Comparison of ENCODE assay signal across 9 cellular contexts in genomic region chr7:158809596-158809995, GRCh38. TPM values are rescaled to one million over a fixed set of nuclear protein-coding genes. Genes with fewer than 3 reads are reported as not detected.
DNase-seq lines count a peak whose midpoint lies in the region; ATAC-seq and TF ChIP-seq lines count a peak whose summit lies in the region.
"Had no signal": no experiment of that assay in that cellular context is flagged by ENCODE, and none has a peak within 500 bp of the region (broad histone marks: within the 10 kb centered on the region; RNA-seq: fewer than 3 reads in every experiment).

No MANE protein-coding gene starts in this region.

- H3K27me3 ChIP-seq in IMR-90 (ENCODE audit: control insufficient read depth, insufficient read depth, low read length): no peaks in the 10 kb centered on the region

- peaks cover 10% of the 10 kb centered on the region for H3K4me1 ChIP-seq in IMR-90 (ENCODE audit: control insufficient read depth, insufficient read depth, low read length)

- H3K23ac ChIP-seq in IMR-90 (ENCODE audit: low read depth, low read length): no peak overlapping the region

- no peak overlapping the region for H4K91ac ChIP-seq in IMR-90 (ENCODE audit: insufficient read depth, low read depth, low read length)

- no peak overlapping the region for H2AK5ac ChIP-seq in IMR-90 (ENCODE audit: low read depth, low read length)

- peaks cover 12% of the 10 kb centered on the region for H3K9me1 ChIP-seq in IMR-90 (ENCODE audit: insufficient read depth, low read length)

- dilution Hi-C loops in IMR-90 (cut with HindIII; ENCODE audit: low sequenced_read_pairs, unreplicated experiment): no loop called here

- intact Hi-C loops in IMR-90 (cut with micrococcal nuclease): no loop called here
- intact Hi-C loops in posterior vena cava (cut with DNase I): no loop called here
- intact Hi-C loops in lower leg skin (cut with DNase I; ENCODE audit: low total_unique reads): no loop called here

- TF ChIP-seq RAD21 in IMR-90 (IDR thresholded peaks at IDR 0.05; ENCODE audit: low read length): no peak

- H2AFZ ChIP-seq in IMR-90 (replicated peaks; ENCODE audit: low read length, poor library complexity): no peak overlapping the region

- peaks cover 22% of the 10 kb centered on the region; the same call in 1 of the 2 replicates for H4K20me1 ChIP-seq in IMR-90 (ENCODE audit: insufficient read depth, low read length)

- no peak overlapping the region for H2BK20ac ChIP-seq in IMR-90 (ENCODE audit: low read depth, low read length)

- H2BK120ac ChIP-seq in IMR-90 (ENCODE audit: low read depth, low read length): no peak overlapping the region

- TF ChIP-seq POLR2A in GM18505 (IDR thresholded peaks at IDR 0.05; ENCODE audit: borderline replicate concordance, extremely low read depth, insufficient read depth, insufficient read length) (no peak), IMR-90 (IDR thresholded peaks at IDR 0.05; ENCODE audit: low read depth, low read length) (no peak), lower leg skin (IDR thresholded peaks at IDR 0.05) (no peak)

- no peak overlapping the region for H2BK15ac ChIP-seq in IMR-90 (ENCODE audit: low read depth, low read length)

- DNase-seq in IMR-90 (peak; percentile 45), fibroblast of pulmonary artery (ENCODE audit: low read depth) (peak; percentile 31), posterior vena cava (ENCODE audit: low spot score) (no peak), hepatic stellate cell (ENCODE audit: low spot score) (no peak), lower leg skin (ENCODE audit: low spot score in 2 of 2) (no peak)
- DNase-seq in NK-92 treated with Interleukin-12 subunit alpha and Interleukin-12 subunit beta, amount 100 ng/mL, for 24 hours (lab: John Stamatoyannopoulos, UW): no peak
- DNase-seq: T-helper 9 cell had no signal

- POLR2A ChIA-PET in IMR-90 (lab: Charles Lee; ENCODE audit: unreplicated experiment): no interaction called here

- H3K56ac ChIP-seq in IMR-90 (ENCODE audit: extremely low read depth, insufficient read depth, low read length): no peak overlapping the region

- no peak overlapping the region for H4K8ac ChIP-seq in IMR-90 (ENCODE audit: low read depth in 2 of 2, low read length in 2 of 2)

- H2AK9ac ChIP-seq in IMR-90 (replicated peaks; ENCODE audit: low read depth, low read length, poor library complexity): no peak overlapping the region

- no peak for TF ChIP-seq CTCF in IMR-90 (conservative IDR thresholded peaks at IDR 0.05; ENCODE audit: low read depth, low read length)
- TF ChIP-seq CTCF in fibroblast of pulmonary artery (IDR thresholded peaks at IDR 0.05; ENCODE audit: low read length, missing control alignments): no peak
- no peak for TF ChIP-seq CTCF in lower leg skin (IDR thresholded peaks at IDR 0.05)

- H3K14ac ChIP-seq in IMR-90 (replicated peaks; ENCODE audit: low read depth, low read length): no peak overlapping the region

- no peaks in the 10 kb centered on the region for H3K9me3 ChIP-seq in IMR-90 (ENCODE audit: control insufficient read depth, insufficient read depth, low read length)

- H3K4me2 ChIP-seq in IMR-90 (ENCODE audit: low read depth, low read length): no peak overlapping the region

- CTCF ChIA-PET in IMR-90 (lab: Yijun Ruan, JAX): interaction anchor here (0.9 to 1.2 kb wide), 2 partner anchors 12 to 16 kb away, joined by 3 read pairs; no protein-coding TSS in a partner anchor

- H3K4ac ChIP-seq in IMR-90 (ENCODE audit: low read depth, low read length): no peak overlapping the region

- ATAC-seq in GM18505 (IDR thresholded peaks at IDR 0.05; ENCODE audit: unreplicated experiment): peak; percentile 90
- peak; percentile 94 for ATAC-seq in GM21526 (IDR thresholded peaks at IDR 0.05; ENCODE audit: low FRiP score, unreplicated experiment)
- 0 out of 2 replicates have a peak, but pooled peaks have one; percentile 38 for ATAC-seq in IMR-90 (ENCODE audit: low read depth)

- no peak overlapping the region for H4K5ac ChIP-seq in IMR-90 (ENCODE audit: low read depth, low read length)

- H3K27ac ChIP-seq in IMR-90 (ENCODE audit: insufficient read depth, low read length): no peak overlapping the region

- no CpG with 5 or more reads among the region's 1 CpG for WGBS in IMR-90 (ENCODE audit: extremely low coverage in 2 of 2, insufficient read length in 1 of 2), 2 experiments
- 69 to 73% methylated on average over 1 of the region's 1 CpG for WGBS in lower leg skin, 2 donors

- H3K4me3 ChIP-seq in IMR-90 (ENCODE audit: insufficient read depth, low read depth, low read length) (no peak overlapping the region), fibroblast of pulmonary artery (replicated peaks; ENCODE audit: low read depth, low read length) (no peak overlapping the region), lower leg skin (ENCODE audit: low read depth, poor library complexity, severe bottlenecking) (no peak overlapping the region)

- H3K9ac ChIP-seq in IMR-90 (ENCODE audit: low read depth, low read length): no peak overlapping the region

- H2BK5ac ChIP-seq in IMR-90 (ENCODE audit: low read depth, low read length, poor library complexity, severe bottlenecking): no peak overlapping the region

- no TSS peak for BruUV-seq in IMR-90 (replicated peaks; lab: Mats Ljungman, UMichigan)

- no peak overlapping the region for H3K18ac ChIP-seq in IMR-90 (ENCODE audit: low read depth, low read length)

- in situ Hi-C loops in IMR-90 (cut with MboI; ENCODE audit: low sequenced_read_pairs): no loop called here

- H3K79me1 ChIP-seq in IMR-90 (ENCODE audit: low read depth in 1 of 2, low read length in 2 of 2): peaks cover 27 to 73% of the 10 kb centered on the region in 2 experiments

- peaks cover under 1% of the 10 kb centered on the region; the same call in 1 of the 2 replicates for H3K36me3 ChIP-seq in IMR-90 (ENCODE audit: control insufficient read depth, insufficient read depth, low read length)

TF ChIP-seq in IMR-90, 13 proteins besides CTCF, POLR2A, EP300 and RAD21:
- TF ChIP-seq FOS (IDR thresholded peaks at IDR 0.05; ENCODE audit: low read depth, low read length) (no peak), SMC3 (IDR thresholded peaks at IDR 0.05; ENCODE audit: low read depth, low read length) (no peak), RFX5 (IDR thresholded peaks at IDR 0.05; ENCODE audit: low read depth, low read length) (no peak)

RNA-seq across cellular contexts. Expression of gene ESYT2, which starts 19.7 kb away (rescaled TPM):
- total RNA-seq in IMR-90 (2012; rRNA removed): 64.4 and 69.9 TPM in 2 replicates
- polyA plus RNA-seq in IMR-90 (2012; rRNA removed): 23.7 and 26.7 TPM in 2 replicates
- polyA plus RNA-seq in IMR-90 (2012; cell fraction: cytosol; rRNA removed): 7.2 and 17.1 TPM in 2 replicates
- polyA plus RNA-seq in IMR-90 (2012; cell fraction: nucleus; rRNA removed; ENCODE audit: low replicate concordance): 19.8 and 30.4 TPM in 2 replicates
- total RNA-seq in posterior vena cava: 100 to 1,000 TPM; 145 to 181 TPM
- 100 to 1,000 TPM in 1 of 4 donors, 10 to 100 TPM in 3; 75.5 to 101 (median 78.0) TPM for total RNA-seq in lower leg skin

RNA-seq across cellular contexts. Expression of gene DYNC2I1, which starts 46.8 kb away (rescaled TPM):
- 3.9 and 4.5 TPM in 2 replicates for total RNA-seq in IMR-90 (2012; rRNA removed)
- 11.5 and 14.4 TPM in 2 replicates for polyA plus RNA-seq in IMR-90 (2012; rRNA removed)
- polyA plus RNA-seq in IMR-90 (2012; cell fraction: cytosol; rRNA removed): 11.2 and 11.9 TPM in 2 replicates
- 34.1 and 83.0 TPM in 2 replicates for polyA plus RNA-seq in IMR-90 (2012; cell fraction: nucleus; rRNA removed; ENCODE audit: low replicate concordance)
- 10 to 100 TPM; 21.7 to 29.9 TPM for total RNA-seq in posterior vena cava
- total RNA-seq in lower leg skin: 10 to 100 TPM; 10.5 to 16.9 (median 13.0) TPM

Comparison
In these comparisons a context has a peak if more than half of its experiments do, and no peak if none do; other contexts are left out.
1. ATAC-seq: peak in every context shown above with its lines; median percentile 94 in GM21526; 90 in GM18505; 38 in IMR-90.
2. DNase-seq: peak in IMR-90 (single experiment) and fibroblast of pulmonary artery (single experiment); none in posterior vena cava (single experiment), NK-92 treated with Interleukin-12 subunit alpha and Interleukin-12 subunit beta, amount 100 ng/mL, for 24 hours (single experiment), hepatic stellate cell (single experiment) and lower leg skin (0 of 2).